In genomic region chr13:112587359-112587766, GRCh38 we compare ENCODE assay signal across 8 cellular contexts. TPM values are rescaled to one million over a fixed set of nuclear protein-coding genes. Genes with fewer than 3 reads are reported as not detected.
DNase-seq lines count a peak whose midpoint lies in the region; ATAC-seq and TF ChIP-seq lines count a peak whose summit lies in the region.

No MANE protein-coding gene starts in this region.

- H3K27ac ChIP-seq in thymus (ENCODE audit: low read depth) = peak overlapping the region; percentile 89

- peaks cover 50% of the 10 kb centered on the region for H3K4me1 Mint-ChIP-seq in activated naive CD4-positive, alpha-beta T cell treated with anti-CD3 and anti-CD28 coated beads, Interleukin-2, amount 50 U/mL, for 24 hours
- H3K4me1 Mint-ChIP-seq in glutamatergic neuron (ENCODE audit: low read depth, unreplicated experiment) (peaks cover 12% of the 10 kb centered on the region), osteocyte (ENCODE audit: unreplicated experiment) (peaks cover 17% of the 10 kb centered on the region)

- H3K36me3 ChIP-seq in thymus (ENCODE audit: control insufficient read depth, insufficient read depth) = no peaks in the 10 kb centered on the region

- TF ChIP-seq CTCF in glutamatergic neuron (IDR thresholded peaks at IDR 0.05; ENCODE audit: partially characterized antibody, unreplicated experiment) (no peak), osteocyte (IDR thresholded peaks at IDR 0.05) (no peak)

- H3K27me3 Mint-ChIP-seq in activated naive CD4-positive, alpha-beta T cell treated with anti-CD3 and anti-CD28 coated beads, Interleukin-2, amount 50 U/mL, for 24 hours = no peaks in the 10 kb centered on the region
- H3K27me3 Mint-ChIP-seq in glutamatergic neuron (ENCODE audit: unreplicated experiment) (peaks cover 3% of the 10 kb centered on the region), osteocyte (ENCODE audit: unreplicated experiment) (no peaks in the 10 kb centered on the region)

- H3K27ac Mint-ChIP-seq in activated naive CD4-positive, alpha-beta T cell treated with anti-CD3 and anti-CD28 coated beads, Interleukin-2, amount 50 U/mL, for 24 hours = peak overlapping the region; percentile 98
- H3K27ac Mint-ChIP-seq in glutamatergic neuron (ENCODE audit: unreplicated experiment) (peak overlapping the region; percentile 95), osteocyte (ENCODE audit: unreplicated experiment) (peak overlapping the region; percentile 98)

- under 1% methylated on average over 38 of the region's 38 CpGs for WGBS in thymus

- H3K27me3 ChIP-seq in thymus (ENCODE audit: control insufficient read depth, insufficient read depth) = no peaks in the 10 kb centered on the region

- peak; percentile 92 for DNase-seq in ELR (ENCODE audit: low read depth)
- peak; percentile 44 for DNase-seq in Jurkat, Clone E6-1 (ENCODE audit: low read depth, low spot score)
- DNase-seq in SIG-M5 treated with dmso at 0.1 percent for 504 hours (lab: John Stamatoyannopoulos, UW; ENCODE audit: unreplicated experiment) = peak; percentile 86
- DNase-seq in glutamatergic neuron = peak; percentile 85
- DNase-seq in osteocyte (ENCODE audit: extremely low spot score, unreplicated experiment) = peak; percentile 93

- peaks cover 2% of the 10 kb centered on the region for H3K36me3 Mint-ChIP-seq in activated naive CD4-positive, alpha-beta T cell treated with anti-CD3 and anti-CD28 coated beads, Interleukin-2, amount 50 U/mL, for 24 hours
- H3K36me3 Mint-ChIP-seq in glutamatergic neuron (ENCODE audit: unreplicated experiment) (no peaks in the 10 kb centered on the region), osteocyte (ENCODE audit: unreplicated experiment) (no peaks in the 10 kb centered on the region)

- peak; percentile 36 for ATAC-seq in GM21576 (IDR thresholded peaks at IDR 0.05; ENCODE audit: unreplicated experiment)

- H3K4me3 ChIP-seq in Jurkat, Clone E6-1 (ENCODE audit: low read length) = peak overlapping the region; percentile 82
- H3K4me3 ChIP-seq in thymus (ENCODE audit: low read length) = peak overlapping the region; percentile 80

- H3K9me3 ChIP-seq in thymus (ENCODE audit: control insufficient read depth) = no peaks in the 10 kb centered on the region

- H3K4me1 ChIP-seq in thymus (ENCODE audit: control insufficient read depth, insufficient read depth, low read length) = peaks cover 12% of the 10 kb centered on the region

- peak overlapping the region; percentile 99 for H3K4me3 Mint-ChIP-seq in activated naive CD4-positive, alpha-beta T cell treated with anti-CD3 and anti-CD28 coated beads, Interleukin-2, amount 50 U/mL, for 24 hours
- H3K4me3 Mint-ChIP-seq in glutamatergic neuron (ENCODE audit: unreplicated experiment) (peak overlapping the region; percentile 97), osteocyte (ENCODE audit: unreplicated experiment) (peak overlapping the region; percentile 90)

- no peaks in the 10 kb centered on the region for H3K9me3 Mint-ChIP-seq in activated naive CD4-positive, alpha-beta T cell treated with anti-CD3 and anti-CD28 coated beads, Interleukin-2, amount 50 U/mL, for 24 hours
- H3K9me3 Mint-ChIP-seq in glutamatergic neuron (ENCODE audit: unreplicated experiment) (peaks cover 7% of the 10 kb centered on the region), osteocyte (ENCODE audit: unreplicated experiment) (no peaks in the 10 kb centered on the region)

RNA-seq across cellular contexts. Expression of gene TUBGCP3, which starts 0.6 kb away (rescaled TPM):
- 48.1 TPM for polyA plus RNA-seq in Jurkat, Clone E6-1 (2012; ENCODE audit: insufficient read depth, insufficient read length)
- 36.6 TPM for total RNA-seq in glutamatergic neuron (ENCODE audit: unreplicated experiment)
- total RNA-seq in osteocyte = 24.1 and 26.1 TPM in 2 replicates
- polyA plus RNA-seq in thymus = 16.3 TPM

Comparison
In these comparisons a context has a peak if more than half of its experiments do, and no peak if none do; other contexts are left out.
1. Peak in every context shown above with its lines: DNase-seq, ATAC-seq, H3K4me3 ChIP-seq and H3K27ac ChIP-seq.